In genomic region chr10:86979296-86979818, GRCh38 we compare ENCODE assay signal across 20 cellular contexts. TPM values are rescaled to one million over a fixed set of nuclear protein-coding genes. Genes with fewer than 3 reads are reported as not detected.
DNase-seq lines count a peak whose midpoint lies in the region; ATAC-seq and TF ChIP-seq lines count a peak whose summit lies in the region.
"Had no signal": no experiment of that assay in that cellular context is flagged by ENCODE, and none has a peak within 500 bp of the region (broad histone marks: within the 10 kb centered on the region; RNA-seq: fewer than 3 reads in every experiment).

No MANE protein-coding gene starts in this region.

- no peak overlapping the region for H3K23ac ChIP-seq in IMR-90 (ENCODE audit: low read depth, low read length)

- H3K18ac ChIP-seq in IMR-90 (ENCODE audit: low read depth, low read length) = no peak overlapping the region

- no CpG with 5 or more reads among the region's 4 CpGs for whole genome bisulfite sequencing in IMR-90 (ENCODE audit: extremely low coverage in 2 of 2, insufficient read length in 1 of 2), 2 experiments
- WGBS in thyroid gland, 2 donors = 82 to 83% methylated on average over 2 to 4 of the region's 4 CpGs

- no peak overlapping the region for H4K5ac ChIP-seq in IMR-90 (ENCODE audit: low read depth, low read length)

- TF ChIP-seq RAD21 in IMR-90 (IDR thresholded peaks at IDR 0.05; ENCODE audit: low read length) = no peak

- no peak for TF ChIP-seq POLR2A in IMR-90 (IDR thresholded peaks at IDR 0.05; ENCODE audit: low read depth, low read length)
- TF ChIP-seq POLR2A in thyroid gland (IDR thresholded peaks at IDR 0.05) = no peak

- no peak for TF ChIP-seq CTCF in IMR-90 (conservative IDR thresholded peaks at IDR 0.05; ENCODE audit: low read depth, low read length)
- TF ChIP-seq CTCF in foreskin keratinocyte (conservative IDR thresholded peaks at IDR 0.05) = no peak
- TF ChIP-seq CTCF in osteoblast (IDR thresholded peaks at IDR 0.05; ENCODE audit: extremely low read depth, low read depth, low read length) = no peak
- TF ChIP-seq CTCF in thyroid gland (IDR thresholded peaks at IDR 0.05) = no peak
- TF ChIP-seq CTCF in PC-3 (conservative IDR thresholded peaks at IDR 0.05; ENCODE audit: low read depth, low read length) = no peak

- no peak overlapping the region for H3K4ac ChIP-seq in IMR-90 (ENCODE audit: low read depth, low read length)

- no peak overlapping the region for H3K9ac ChIP-seq in IMR-90 (ENCODE audit: low read depth, low read length)
- no peak overlapping the region for H3K9ac ChIP-seq in PC-3 (ENCODE audit: low read length)

- H2BK20ac ChIP-seq in IMR-90 (ENCODE audit: low read depth, low read length) = no peak overlapping the region

- H3K9me2 ChIP-seq in PC-3 (replicated peaks; ENCODE audit: low read length) = no peaks in the 10 kb centered on the region

- H4K8ac ChIP-seq in IMR-90 (ENCODE audit: low read depth in 2 of 2, low read length in 2 of 2) = no peak overlapping the region

- H3K9me1 ChIP-seq in IMR-90 (ENCODE audit: insufficient read depth, low read length) = peaks cover 5% of the 10 kb centered on the region; the same call in 1 of the 2 replicates

- peak; percentile 15 for DNase-seq in IMR-90
- DNase-seq in foreskin keratinocyte = no peak
- DNase-seq in osteoblast (ENCODE audit: insufficient read length, low spot score, missing footprints) = peak; percentile 42
- no peak for DNase-seq in thyroid gland
- DNase-seq in NCI-H524 treated with DMSO at 0.1 percent for 48 hours (lab: John Stamatoyannopoulos, UW) = no peak
- no peak for DNase-seq in KG1 (lab: John Stamatoyannopoulos, UW)
- DNase-seq in PC-3 = no peak
- DNase-seq in iPS-NIHi11 (ENCODE audit: low spot score) = no peak
- DNase-seq: activated naive CD8-positive, alpha-beta T cell treated with anti-CD3 and anti-CD28 coated beads, Interleukin-2, amount 10 ng/mL, durations not matched to agents 7 days and 5 days; CD4-positive, alpha-beta T cell; effector CD4-positive, alpha-beta T cell; NCI-H1436 treated with DMSO at 0.1 percent for 48 hours; NCI-H2171 treated with DMSO at 0.1 percent for 48 hours; stimulated activated CD4-positive, alpha-beta T cell treated with anti-CD3 and anti-CD28 coated beads, Interleukin-4, amount 100 ng/mL, for 1 hour; substantia nigra; T-helper 9 cell had no signal

- in situ Hi-C loops in IMR-90 (cut with MboI; ENCODE audit: low sequenced_read_pairs) = no loop called here

- no peak overlapping the region for H4K91ac ChIP-seq in IMR-90 (ENCODE audit: insufficient read depth, low read depth, low read length)

- no peak overlapping the region for H2AFZ ChIP-seq in IMR-90 (replicated peaks; ENCODE audit: low read length, poor library complexity)
- no peak overlapping the region for H2AFZ ChIP-seq in osteoblast (ENCODE audit: low read length)
- H2AFZ ChIP-seq in PC-3 (ENCODE audit: low read length) = no peak overlapping the region

- intact Hi-C loops in IMR-90 (cut with micrococcal nuclease) (no loop called here), thyroid gland (cut with DNase I) (no loop called here), PC-3 (cut with micrococcal nuclease) (no loop called here)

- dilution Hi-C loops in IMR-90 (cut with HindIII; ENCODE audit: low sequenced_read_pairs, unreplicated experiment) = no loop called here

- no peak overlapping the region for H2BK15ac ChIP-seq in IMR-90 (ENCODE audit: low read depth, low read length)

- no peak overlapping the region for H3K27ac ChIP-seq in IMR-90 (ENCODE audit: insufficient read depth, low read length)
- no peak overlapping the region for H3K27ac ChIP-seq in foreskin keratinocyte
- H3K27ac ChIP-seq in osteoblast (ENCODE audit: low read depth, low read length) = peak overlapping the region; percentile 37
- H3K27ac ChIP-seq in thyroid gland = peak overlapping the region in 2 of 3 donors; percentile 18 to 39
- no peak overlapping the region for H3K27ac ChIP-seq in PC-3 (ENCODE audit: low read length)

- no peaks in the 10 kb centered on the region for H3K9me3 ChIP-seq in IMR-90 (ENCODE audit: control insufficient read depth, insufficient read depth, low read length)
- H3K9me3 ChIP-seq in osteoblast (ENCODE audit: low read depth, low read length) = no peaks in the 10 kb centered on the region
- no peaks in the 10 kb centered on the region for H3K9me3 ChIP-seq in thyroid gland
- H3K9me3 ChIP-seq in PC-3 (ENCODE audit: low read length) = no peaks in the 10 kb centered on the region
- H3K9me3 ChIP-seq: mucosa of descending colon had no signal

- no peaks in the 10 kb centered on the region for H3F3A ChIP-seq in PC-3 (ENCODE audit: low read length, unreplicated experiment)

- H3K36me3 ChIP-seq in IMR-90 (ENCODE audit: control insufficient read depth, insufficient read depth, low read length) (no peaks in the 10 kb centered on the region), osteoblast (ENCODE audit: insufficient read depth, low read length) (no peaks in the 10 kb centered on the region), thyroid gland (no peaks in the 10 kb centered on the region), PC-3 (ENCODE audit: low read depth, low read length) (no peaks in the 10 kb centered on the region)

- no peak overlapping the region for H2BK5ac ChIP-seq in IMR-90 (ENCODE audit: low read depth, low read length, poor library complexity, severe bottlenecking)

- CTCF ChIA-PET in IMR-90 (lab: Yijun Ruan, JAX) = no interaction called here
- CTCF ChIA-PET in PC-3 (lab: Charles Lee) = no interaction called here

- H3K4me1 ChIP-seq in IMR-90 (ENCODE audit: control insufficient read depth, insufficient read depth, low read length) (peaks cover 7% of the 10 kb centered on the region), foreskin keratinocyte (peaks cover 24% of the 10 kb centered on the region), osteoblast (ENCODE audit: insufficient read depth, low read length) (peaks cover 22% of the 10 kb centered on the region), thyroid gland (peaks cover 3 to 29% of the 10 kb centered on the region in 2 donors), PC-3 (ENCODE audit: insufficient read depth, low read length) (peaks cover 17% of the 10 kb centered on the region)

- H3K56ac ChIP-seq in IMR-90 (ENCODE audit: extremely low read depth, insufficient read depth, low read length) = no peak overlapping the region

- no peak overlapping the region for H3K4me3 ChIP-seq in IMR-90 (ENCODE audit: insufficient read depth, low read depth, low read length)
- H3K4me3 ChIP-seq in osteoblast (ENCODE audit: insufficient read depth, low read length) = no peak overlapping the region
- no peak overlapping the region for H3K4me3 ChIP-seq in thyroid gland (replicated peaks in 1 of 3)
- H3K4me3 ChIP-seq in PC-3 (ENCODE audit: low read length) = no peak overlapping the region
- H3K4me3 ChIP-seq: mucosa of descending colon had no signal

- no peak overlapping the region for H2AK5ac ChIP-seq in IMR-90 (ENCODE audit: low read depth, low read length)

- H4K20me1 ChIP-seq in IMR-90 (ENCODE audit: insufficient read depth, low read length) = no peaks in the 10 kb centered on the region
- H4K20me1 ChIP-seq in osteoblast (ENCODE audit: insufficient read depth, low read length) = no peaks in the 10 kb centered on the region
- no peaks in the 10 kb centered on the region for H4K20me1 ChIP-seq in PC-3 (ENCODE audit: low read length)

- H3K14ac ChIP-seq in IMR-90 (replicated peaks; ENCODE audit: low read depth, low read length) = no peak overlapping the region

- H3K27me3 ChIP-seq in IMR-90 (ENCODE audit: control insufficient read depth, insufficient read depth, low read length) (no peaks in the 10 kb centered on the region), foreskin keratinocyte (no peaks in the 10 kb centered on the region), osteoblast (ENCODE audit: insufficient read depth, low read length) (no peaks in the 10 kb centered on the region), thyroid gland (no peaks in the 10 kb centered on the region), PC-3 (ENCODE audit: low read length) (no peaks in the 10 kb centered on the region)

- H3K79me1 ChIP-seq in IMR-90 (ENCODE audit: low read depth in 1 of 2, low read length in 2 of 2) = no peaks in the 10 kb centered on the region

- H3K79me2 ChIP-seq in osteoblast (ENCODE audit: insufficient read depth, low read length) (no peaks in the 10 kb centered on the region), PC-3 (ENCODE audit: low read length) (no peaks in the 10 kb centered on the region)

- H2AK9ac ChIP-seq in IMR-90 (replicated peaks; ENCODE audit: low read depth, low read length, poor library complexity) = no peak overlapping the region

- BruUV-seq in IMR-90 (replicated peaks; lab: Mats Ljungman, UMichigan) (no TSS peak), PC-3 (replicated peaks; lab: Mats Ljungman, UMichigan) (no TSS peak)

- H3K4me2 ChIP-seq in IMR-90 (ENCODE audit: low read depth, low read length) = no peak overlapping the region
- no peak overlapping the region for H3K4me2 ChIP-seq in osteoblast (ENCODE audit: insufficient read depth, low read length)
- H3K4me2 ChIP-seq in PC-3 (ENCODE audit: low read length) = no peak overlapping the region

- POLR2A ChIA-PET in IMR-90 (lab: Charles Lee; ENCODE audit: unreplicated experiment) = no interaction called here
- POLR2A ChIA-PET in PC-3 (lab: Charles Lee; ENCODE audit: unreplicated experiment) = no interaction called here

- ATAC-seq in IMR-90 (ENCODE audit: low read depth) (peak; percentile 11; the same call in 1 of the 2 replicates), foreskin keratinocyte (peak; percentile 47), PC-3 (no peak)
- ATAC-seq: activated T-helper 17 cell treated with anti-CD3 and anti-CD28 coated beads, Interleukin-2, amount 50 U/mL, for 72 hours had no signal

- H2BK120ac ChIP-seq in IMR-90 (ENCODE audit: low read depth, low read length) = no peak overlapping the region

RNA-seq across cellular contexts. Expression of gene ADIRF, which starts 11.1 kb away (rescaled TPM):
- total RNA-seq in IMR-90 (2012; rRNA removed) (2.3 and 2.5 TPM in 2 replicates), foreskin keratinocyte (84.3 and 107 TPM in 2 replicates), osteoblast (11.9 and 18.3 TPM in 2 replicates), thyroid gland (100 to 1,000 TPM in 3 of 4 donors, 10 to 100 TPM in 1; 66.6 to 208 (median 104) TPM), PC-3 (2014; rRNA removed) (252 and 259 TPM in 2 replicates)
- polyA plus RNA-seq in IMR-90 (2012; rRNA removed) (7.2 and 12.4 TPM in 2 replicates), foreskin keratinocyte (96.5 and 140 TPM in 2 replicates)
- 4.7 and 10.7 TPM in 2 replicates for polyA plus RNA-seq in IMR-90 (2012; cell fraction: cytosol; rRNA removed)
- 1.4 and 1.5 TPM in 2 replicates for polyA plus RNA-seq in IMR-90 (2012; cell fraction: nucleus; rRNA removed; ENCODE audit: low replicate concordance)
- total RNA-seq: activated naive CD8-positive, alpha-beta T cell treated with anti-CD3 and anti-CD28 coated beads, Interleukin-2, amount 10 ng/mL, durations not matched to agents 7 days and 5 days; activated T-helper 17 cell treated with anti-CD3 and anti-CD28 coated beads, Interleukin-2, amount 50 U/mL, for 72 hours; CD4-positive, alpha-beta T cell had no signal

RNA-seq across cellular contexts. Expression of gene SNCG, which starts 21.0 kb away (rescaled TPM):
- total RNA-seq in IMR-90 (2012; rRNA removed) (10.6 and 11.9 TPM in 2 replicates), foreskin keratinocyte (1.5 and 1.7 TPM in 2 replicates), osteoblast (0.36 and 2.4 TPM in 2 replicates), thyroid gland (10 to 100 TPM; 11.5 to 40.2 (median 23.1) TPM), PC-3 (2014; rRNA removed) (0.86 and 2.7 TPM in 2 replicates)
- polyA plus RNA-seq in IMR-90 (2012; rRNA removed) (17.9 and 19.0 TPM in 2 replicates), foreskin keratinocyte (2.1 and 2.7 TPM in 2 replicates)
- polyA plus RNA-seq in IMR-90 (2012; cell fraction: cytosol; rRNA removed) = 19.4 and 24.5 TPM in 2 replicates
- 12.2 and 13.8 TPM in 2 replicates for polyA plus RNA-seq in IMR-90 (2012; cell fraction: nucleus; rRNA removed; ENCODE audit: low replicate concordance)
- total RNA-seq: activated naive CD8-positive, alpha-beta T cell treated with anti-CD3 and anti-CD28 coated beads, Interleukin-2, amount 10 ng/mL, durations not matched to agents 7 days and 5 days; activated T-helper 17 cell treated with anti-CD3 and anti-CD28 coated beads, Interleukin-2, amount 50 U/mL, for 72 hours; CD4-positive, alpha-beta T cell had no signal

RNA-seq across cellular contexts. Expression of gene MMRN2, which starts 21.9 kb away (rescaled TPM):
- total RNA-seq in IMR-90 (2012; rRNA removed) (0.56 and 1.8 TPM in 2 replicates), foreskin keratinocyte (6.2 and 11.1 TPM in 2 replicates), osteoblast (1.1 and 3.5 TPM in 2 replicates), thyroid gland (10 to 100 TPM; 23.0 to 45.1 (median 28.4) TPM), PC-3 (2014; rRNA removed) (1.9 and 6.7 TPM in 2 replicates)
- polyA plus RNA-seq in IMR-90 (2012; rRNA removed) (1.0 and 1.6 TPM in 2 replicates), foreskin keratinocyte (2.8 and 4.9 TPM in 2 replicates)
- polyA plus RNA-seq in IMR-90 (2012; cell fraction: cytosol; rRNA removed) = 0.40 and 0.51 TPM in 2 replicates
- polyA plus RNA-seq in IMR-90 (2012; cell fraction: nucleus; rRNA removed; ENCODE audit: low replicate concordance) = 3.8 and 4.2 TPM in 2 replicates
- total RNA-seq: activated naive CD8-positive, alpha-beta T cell treated with anti-CD3 and anti-CD28 coated beads, Interleukin-2, amount 10 ng/mL, durations not matched to agents 7 days and 5 days had no signal

RNA-seq across cellular contexts. Expression of gene FAM25A, which starts 40.7 kb away (rescaled TPM):
- total RNA-seq in IMR-90 (2012; rRNA removed) = not detected in 2 replicates
- not detected in 2 replicates for polyA plus RNA-seq in IMR-90 (2012; rRNA removed)
- polyA plus RNA-seq in IMR-90 (2012; cell fraction: cytosol; rRNA removed) = 5.6 TPM in 1 of 2 replicates, not detected in the other
- polyA plus RNA-seq in IMR-90 (2012; cell fraction: nucleus; rRNA removed; ENCODE audit: low replicate concordance) = not detected in 2 replicates
- 0.56 TPM in 1 of 2 replicates, not detected in the other for total RNA-seq in foreskin keratinocyte
- 1.00 and 1.4 TPM in 2 replicates for polyA plus RNA-seq in foreskin keratinocyte
- total RNA-seq in osteoblast = not detected in 2 replicates
- not detected for total RNA-seq in thyroid gland
- total RNA-seq in PC-3 (2014; rRNA removed) = 6.6 and 11.4 TPM in 2 replicates
- total RNA-seq: activated naive CD8-positive, alpha-beta T cell treated with anti-CD3 and anti-CD28 coated beads, Interleukin-2, amount 10 ng/mL, durations not matched to agents 7 days and 5 days; activated T-helper 17 cell treated with anti-CD3 and anti-CD28 coated beads, Interleukin-2, amount 50 U/mL, for 72 hours; CD4-positive, alpha-beta T cell; left cardiac atrium; mucosa of descending colon had no signal
- polyA plus RNA-seq: AG04450 had no signal

Comparison
In these comparisons a context has a peak if more than half of its experiments do, and no peak if none do; other contexts are left out.
1. DNase-seq: peak in IMR-90 (single experiment) and osteoblast (single experiment); none in foreskin keratinocyte (0 of 2), thyroid gland (0 of 2), NCI-H524 treated with DMSO at 0.1 percent for 48 hours (single experiment), KG1 (single experiment), PC-3 (single experiment) and iPS-NIHi11 (single experiment).
2. H3K27ac ChIP-seq: peak in osteoblast (single experiment) and thyroid gland (2 of 3); none in IMR-90 (single experiment), foreskin keratinocyte (single experiment) and PC-3 (single experiment).